Comparison of ENCODE assay signal across 12 cellular contexts in the genomic region with DNA sequence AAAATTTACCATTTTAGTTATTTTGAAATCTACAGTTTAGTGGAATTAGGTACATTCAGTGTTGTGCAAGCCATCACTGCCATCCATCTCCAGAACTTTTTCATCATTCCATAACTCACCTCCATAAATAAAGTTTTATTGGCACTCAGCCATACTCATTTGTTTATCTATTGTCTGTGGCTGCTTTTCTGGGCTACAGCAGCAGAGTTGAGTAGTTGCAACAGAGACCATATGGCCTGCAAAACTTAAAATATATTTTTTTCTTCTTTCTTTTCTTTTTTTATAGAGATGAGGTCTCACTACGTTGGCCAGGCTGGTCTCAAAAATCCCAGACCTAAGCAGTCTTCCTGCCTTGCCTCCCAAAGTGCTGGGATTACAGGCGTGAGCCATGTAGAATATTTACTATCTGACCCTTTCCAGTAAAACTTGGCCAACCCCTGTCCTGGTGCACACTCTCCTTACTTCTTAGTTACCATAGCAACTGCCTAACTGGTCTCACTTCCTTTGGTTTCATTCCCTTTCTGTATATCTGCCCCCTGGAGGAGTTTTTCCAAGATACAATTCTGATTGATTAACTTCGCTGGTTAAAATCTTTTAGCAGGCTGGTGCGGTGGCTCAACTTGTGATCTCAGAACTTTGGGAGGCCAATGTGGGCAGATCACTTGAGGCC.
DNase-seq lines count a peak whose midpoint lies in the region; ATAC-seq and TF ChIP-seq lines count a peak whose summit lies in the region.
"Had no signal": no experiment of that assay in that cellular context is flagged by ENCODE, and none has a peak within 500 bp of the region (broad histone marks: within the 10 kb centered on the region; RNA-seq: fewer than 3 reads in every experiment).

No MANE protein-coding gene starts in this region.

- no peaks in the 10 kb centered on the region; a peak in 1 of 22 replicates for H3K9me3 ChIP-seq in BLaER1 treated with 17β-estradiol and CSF1 and Interleukin-3, amounts not matched to agents 10 nM and 100 nM (replicated peaks in 1 of 11)
- H3K9me3 ChIP-seq in ovary: no peaks in the 10 kb centered on the region
- H3K9me3 ChIP-seq: adrenal gland had no signal

- CTCF ChIA-PET in activated CD8-positive, alpha-beta T cell treated with anti-CD3 and anti-CD28 coated beads for 36 hours (lab: Charles Lee): no interaction called here

- H3K4me2 ChIP-seq in BLaER1 treated with 17β-estradiol and CSF1 and Interleukin-3, amounts not matched to agents 10 nM and 100 nM: peak overlapping the region in 7 of 11 experiments; percentile 1 to 96 (median 20); a peak in 9 of 22 replicates

- peaks cover 57% of the 10 kb centered on the region for H3K4me1 Mint-ChIP-seq in dendritic cell treated with granulocyte-macrophage colony-stimulating factor and Interleukin-4, amounts not matched to agents 40 ng/mL and 50 ng/mL, for 4 days (ENCODE audit: low read depth)
- peaks cover 27% of the 10 kb centered on the region for H3K4me1 Mint-ChIP-seq in activated CD8-positive, alpha-beta T cell treated with anti-CD3 and anti-CD28 coated beads for 36 hours (ENCODE audit: low read depth)

- H3K9me3 Mint-ChIP-seq in dendritic cell treated with granulocyte-macrophage colony-stimulating factor and Interleukin-4, amounts not matched to agents 40 ng/mL and 50 ng/mL, for 4 days: no peaks in the 10 kb centered on the region
- no peaks in the 10 kb centered on the region for H3K9me3 Mint-ChIP-seq in activated CD8-positive, alpha-beta T cell treated with anti-CD3 and anti-CD28 coated beads for 36 hours

- WGBS in ovary, 3 donors: 54 to 76% (median 70%) methylated on average over 4 of the region's 4 CpGs

- H3K4me3 Mint-ChIP-seq in dendritic cell treated with granulocyte-macrophage colony-stimulating factor and Interleukin-4, amounts not matched to agents 40 ng/mL and 50 ng/mL, for 4 days: no peak overlapping the region
- no peak overlapping the region for H3K4me3 Mint-ChIP-seq in activated CD8-positive, alpha-beta T cell treated with anti-CD3 and anti-CD28 coated beads for 36 hours

- TF ChIP-seq EP300 in Ishikawa (IDR thresholded peaks at IDR 0.05; ENCODE audit: borderline replicate concordance) (no peak), ovary (IDR thresholded peaks at IDR 0.05) (no peak)

- DNase-seq in myocyte (ENCODE audit: low read depth) (peak; percentile 23), NAMALWA (ENCODE audit: low spot score) (no peak), ovary (no peak)
- no peak for DNase-seq in activated CD4-positive, alpha-beta T cell treated with anti-CD3 and anti-CD28 coated beads for 1 hour
- DNase-seq in activated CD8-positive, alpha-beta T cell treated with anti-CD3 and anti-CD28 coated beads for 36 hours: no peak
- DNase-seq: adrenal gland; NCI-H345; stimulated activated naive CD8-positive, alpha-beta T cell treated with anti-CD3 and anti-CD28 coated beads, Interleukin-15, Interleukin-2, amounts not matched to agents 100 U/mL and 50 U/mL, for 24 hours had no signal

- no peak for TF ChIP-seq CTCF in ovary (IDR thresholded peaks at IDR 0.05)
- no peak for TF ChIP-seq CTCF in activated CD8-positive, alpha-beta T cell treated with anti-CD3 and anti-CD28 coated beads for 36 hours (IDR thresholded peaks at IDR 0.05)

- peaks cover 82 to 100% (median 93%) of the 10 kb centered on the region in 10 experiments for H3K4me1 ChIP-seq in BLaER1 treated with 17β-estradiol and CSF1 and Interleukin-3, amounts not matched to agents 10 nM and 100 nM
- peaks cover 9% of the 10 kb centered on the region for H3K4me1 ChIP-seq in ovary (ENCODE audit: insufficient read depth)

- POLR2A ChIA-PET in activated CD8-positive, alpha-beta T cell treated with anti-CD3 and anti-CD28 coated beads for 36 hours (lab: Charles Lee): no interaction called here

- H3K27me3 Mint-ChIP-seq in dendritic cell treated with granulocyte-macrophage colony-stimulating factor and Interleukin-4, amounts not matched to agents 40 ng/mL and 50 ng/mL, for 4 days: no peaks in the 10 kb centered on the region
- no peaks in the 10 kb centered on the region for H3K27me3 Mint-ChIP-seq in activated CD8-positive, alpha-beta T cell treated with anti-CD3 and anti-CD28 coated beads for 36 hours

- intact Hi-C loops in dendritic cell treated with granulocyte-macrophage colony-stimulating factor and Interleukin-4, amounts not matched to agents 40 ng/mL and 50 ng/mL, for 4 days (cut with micrococcal nuclease): no loop called here
- intact Hi-C loops in ovary (cut with DNase I): no loop called here
- intact Hi-C loops in activated CD8-positive, alpha-beta T cell treated with anti-CD3 and anti-CD28 coated beads for 36 hours (cut with micrococcal nuclease): no loop called here

- H3K27me3 ChIP-seq in BLaER1 treated with 17β-estradiol and CSF1 and Interleukin-3, amounts not matched to agents 10 nM and 100 nM: no peaks in the 10 kb centered on the region
- H3K27me3 ChIP-seq in ovary: no peaks in the 10 kb centered on the region
- H3K27me3 ChIP-seq: adrenal gland had no signal

- H3K36me3 ChIP-seq in BLaER1 treated with 17β-estradiol and CSF1 and Interleukin-3, amounts not matched to agents 10 nM and 100 nM: peaks cover 0 to 56% (median 34%) of the 10 kb centered on the region in 11 experiments; a peak in 15 of 22 replicates
- no peaks in the 10 kb centered on the region for H3K36me3 ChIP-seq in ovary
- H3K36me3 ChIP-seq: adrenal gland had no signal

- peaks cover 13% of the 10 kb centered on the region for H3K36me3 Mint-ChIP-seq in dendritic cell treated with granulocyte-macrophage colony-stimulating factor and Interleukin-4, amounts not matched to agents 40 ng/mL and 50 ng/mL, for 4 days (ENCODE audit: low read depth)
- peaks cover 6% of the 10 kb centered on the region for H3K36me3 Mint-ChIP-seq in activated CD8-positive, alpha-beta T cell treated with anti-CD3 and anti-CD28 coated beads for 36 hours (ENCODE audit: low read depth)

- peak overlapping the region; percentile 56 for H3K27ac Mint-ChIP-seq in dendritic cell treated with granulocyte-macrophage colony-stimulating factor and Interleukin-4, amounts not matched to agents 40 ng/mL and 50 ng/mL, for 4 days
- no peak overlapping the region for H3K27ac Mint-ChIP-seq in activated CD8-positive, alpha-beta T cell treated with anti-CD3 and anti-CD28 coated beads for 36 hours

- peaks cover 24 to 99% (median 64%) of the 10 kb centered on the region in 11 experiments; a peak in 19 of 22 replicates for H4K20me1 ChIP-seq in BLaER1 treated with 17β-estradiol and CSF1 and Interleukin-3, amounts not matched to agents 10 nM and 100 nM

- peak overlapping the region in 2 of 11 experiments; percentile 79 to 85; a peak in 3 of 22 replicates for H3K27ac ChIP-seq in BLaER1 treated with 17β-estradiol and CSF1 and Interleukin-3, amounts not matched to agents 10 nM and 100 nM
- H3K27ac ChIP-seq in ovary: no peak overlapping the region

- no peak for ATAC-seq in activated CD8-positive, alpha-beta T cell treated with anti-CD3 and anti-CD28 coated beads for 36 hours
- ATAC-seq: sciatic nerve; stimulated activated naive CD8-positive, alpha-beta T cell treated with anti-CD3 and anti-CD28 coated beads, Interleukin-15, Interleukin-2, amounts not matched to agents 100 U/mL and 50 U/mL, for 24 hours had no signal

- TF ChIP-seq POLR2A in ovary (IDR thresholded peaks at IDR 0.05): no peak

- H3K4me3 ChIP-seq in BLaER1 treated with 17β-estradiol and CSF1 and Interleukin-3, amounts not matched to agents 10 nM and 100 nM: no peak overlapping the region
- no peak overlapping the region for H3K4me3 ChIP-seq in ovary
- H3K4me3 ChIP-seq: adrenal gland had no signal

- no peak for TF ChIP-seq RAD21 in Ishikawa (IDR thresholded peaks at IDR 0.05; ENCODE audit: low read depth)

- no peak overlapping the region for H3K9ac ChIP-seq in BLaER1 treated with 17β-estradiol and CSF1 and Interleukin-3, amounts not matched to agents 10 nM and 100 nM

TF ChIP-seq in Ishikawa, 13 proteins besides CTCF, POLR2A, EP300 and RAD21:
- TF ChIP-seq CEBPB (IDR thresholded peaks at IDR 0.05) (no peak), CREB1 (IDR thresholded peaks at IDR 0.05; ENCODE audit: low read depth) (no peak), NFIC (IDR thresholded peaks at IDR 0.05) (0 out of 2 replicates have a peak, but pooled peaks have one; percentile 21), EGR1 (IDR thresholded peaks at IDR 0.05) (no peak)
